26 cellular contexts compared by ENCODE assay signal in the genomic region with DNA sequence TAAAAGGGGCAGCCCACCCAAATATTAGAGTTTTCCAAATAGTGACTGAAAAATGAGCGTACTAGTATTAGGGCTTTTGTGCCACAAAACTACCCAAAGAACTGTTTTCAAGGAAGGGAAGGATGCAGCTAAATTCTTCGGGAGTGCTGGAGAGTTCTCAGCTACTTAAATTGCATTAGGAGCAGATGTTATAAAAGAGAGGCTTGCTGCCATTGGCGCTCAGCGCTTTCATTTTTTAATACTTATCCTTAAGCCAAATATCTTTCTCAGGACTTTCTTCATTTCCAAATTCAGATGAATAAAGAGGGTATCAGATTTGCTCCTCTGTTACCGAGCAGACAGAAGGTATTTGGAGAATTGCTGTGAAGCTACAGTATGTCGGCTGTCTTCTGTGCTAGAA.
"Had no signal": no experiment of that assay in that cellular context is flagged by ENCODE, and none has a peak within 500 bp of the region (broad histone marks: within the 10 kb centered on the region; RNA-seq: fewer than 3 reads in every experiment).

No MANE protein-coding gene starts in this region.

- DNase-seq: activated CD4-positive, alpha-beta T cell treated with anti-CD3 and anti-CD28 coated beads for 1 hour; activated CD4-positive, alpha-beta T cell treated with anti-CD3 and anti-CD28 coated beads, Interleukin-2, amount 50 U/mL, for 1 hour; activated CD8-positive, alpha-beta T cell treated with anti-CD3 and anti-CD28 coated beads for 36 hours; activated gamma-delta T cell treated with Interleukin-2 at 50 U/mL for 16 hours; activated naive CD4-positive, alpha-beta T cell treated with anti-CD3 and anti-CD28 coated beads, Interleukin-2, amount 50 U/mL, for 16 hours; activated T-cell treated with anti-CD3 and anti-CD28 coated beads, Interleukin-2, amount 50 U/mL, for 4 hours; amygdala; cerebellar nuclear complex; colonic mucosa; effector memory CD4-positive, alpha-beta T cell; foreskin keratinocyte; heart right ventricle; kidney glomerular epithelial cell; lower lobe of right lung; mesendoderm; mucosa of descending colon; stimulated activated CD4-positive, alpha-beta T cell treated with anti-CD3 and anti-CD28 coated beads, Interleukin-15, amount 100 ng/mL, for 24 hours; stimulated activated CD4-positive, alpha-beta T cell treated with anti-CD3 and anti-CD28 coated beads, Interleukin-2, amount 100 ng/mL, for 24 hours; stimulated activated naive CD4-positive, alpha-beta T cell; T-helper 2 cell; testis had no signal

- H3K36me3 Mint-ChIP-seq: natural killer cell treated with Interleukin-12 subunit alpha and Interleukin-12 subunit beta and Interleukin-15 and Interleukin-18, amount 100 ng/mL, for 72 hours had no signal

- H3K27me3 ChIP-seq: colonic mucosa, foreskin keratinocyte, heart right ventricle, right atrium auricular region, testis had no signal

- ATAC-seq: activated CD8-positive, alpha-beta T cell treated with anti-CD3 and anti-CD28 coated beads for 36 hours; activated T-cell treated with anti-CD3 and anti-CD28 coated beads, Interleukin-2, amount 50 U/mL, for 4 hours; activated T-helper 17 cell treated with anti-CD3 and anti-CD28 coated beads, Interleukin-2, amount 50 U/mL, for 72 hours; foreskin keratinocyte; heart right ventricle; left lobe of liver; lower lobe of right lung; natural killer cell treated with Interleukin-12 subunit alpha and Interleukin-12 subunit beta and Interleukin-15 and Interleukin-18, amount 100 ng/mL, for 72 hours had no signal

- H3K27me3 Mint-ChIP-seq: activated CD8-positive, alpha-beta T cell treated with anti-CD3 and anti-CD28 coated beads for 36 hours; activated T-helper 17 cell treated with anti-CD3 and anti-CD28 coated beads, Interleukin-2, amount 50 U/mL, for 72 hours; natural killer cell treated with Interleukin-12 subunit alpha and Interleukin-12 subunit beta and Interleukin-15 and Interleukin-18, amount 100 ng/mL, for 72 hours; type B pancreatic cell had no signal

- H3K4me1 ChIP-seq: colonic mucosa, lower lobe of right lung, right atrium auricular region had no signal

- H3K9me3 ChIP-seq: colonic mucosa, heart right ventricle, lower lobe of right lung, mucosa of descending colon, right atrium auricular region, testis had no signal

- H3K9me3 Mint-ChIP-seq: activated CD8-positive, alpha-beta T cell treated with anti-CD3 and anti-CD28 coated beads for 36 hours; activated T-cell treated with anti-CD3 and anti-CD28 coated beads, Interleukin-2, amount 50 U/mL, for 4 hours; activated T-helper 17 cell treated with anti-CD3 and anti-CD28 coated beads, Interleukin-2, amount 50 U/mL, for 72 hours; natural killer cell treated with Interleukin-12 subunit alpha and Interleukin-12 subunit beta and Interleukin-15 and Interleukin-18, amount 100 ng/mL, for 72 hours; type B pancreatic cell had no signal

- H3K4me3 Mint-ChIP-seq: activated CD8-positive, alpha-beta T cell treated with anti-CD3 and anti-CD28 coated beads for 36 hours; activated T-cell treated with anti-CD3 and anti-CD28 coated beads, Interleukin-2, amount 50 U/mL, for 4 hours; activated T-helper 17 cell treated with anti-CD3 and anti-CD28 coated beads, Interleukin-2, amount 50 U/mL, for 72 hours; natural killer cell treated with Interleukin-12 subunit alpha and Interleukin-12 subunit beta and Interleukin-15 and Interleukin-18, amount 100 ng/mL, for 72 hours; type B pancreatic cell had no signal

- H3K27ac Mint-ChIP-seq: activated CD8-positive, alpha-beta T cell treated with anti-CD3 and anti-CD28 coated beads for 36 hours; activated T-helper 17 cell treated with anti-CD3 and anti-CD28 coated beads, Interleukin-2, amount 50 U/mL, for 72 hours; natural killer cell treated with Interleukin-12 subunit alpha and Interleukin-12 subunit beta and Interleukin-15 and Interleukin-18, amount 100 ng/mL, for 72 hours; type B pancreatic cell had no signal

- H3K27ac ChIP-seq: foreskin keratinocyte, heart right ventricle, lower lobe of right lung, right atrium auricular region had no signal

- H3K36me3 ChIP-seq: colonic mucosa had no signal

- H3K4me3 ChIP-seq: colonic mucosa, heart right ventricle, lower lobe of right lung, mucosa of descending colon, right atrium auricular region, testis had no signal
